ENCODE assay signal across 8 cellular contexts in the genomic region with DNA sequence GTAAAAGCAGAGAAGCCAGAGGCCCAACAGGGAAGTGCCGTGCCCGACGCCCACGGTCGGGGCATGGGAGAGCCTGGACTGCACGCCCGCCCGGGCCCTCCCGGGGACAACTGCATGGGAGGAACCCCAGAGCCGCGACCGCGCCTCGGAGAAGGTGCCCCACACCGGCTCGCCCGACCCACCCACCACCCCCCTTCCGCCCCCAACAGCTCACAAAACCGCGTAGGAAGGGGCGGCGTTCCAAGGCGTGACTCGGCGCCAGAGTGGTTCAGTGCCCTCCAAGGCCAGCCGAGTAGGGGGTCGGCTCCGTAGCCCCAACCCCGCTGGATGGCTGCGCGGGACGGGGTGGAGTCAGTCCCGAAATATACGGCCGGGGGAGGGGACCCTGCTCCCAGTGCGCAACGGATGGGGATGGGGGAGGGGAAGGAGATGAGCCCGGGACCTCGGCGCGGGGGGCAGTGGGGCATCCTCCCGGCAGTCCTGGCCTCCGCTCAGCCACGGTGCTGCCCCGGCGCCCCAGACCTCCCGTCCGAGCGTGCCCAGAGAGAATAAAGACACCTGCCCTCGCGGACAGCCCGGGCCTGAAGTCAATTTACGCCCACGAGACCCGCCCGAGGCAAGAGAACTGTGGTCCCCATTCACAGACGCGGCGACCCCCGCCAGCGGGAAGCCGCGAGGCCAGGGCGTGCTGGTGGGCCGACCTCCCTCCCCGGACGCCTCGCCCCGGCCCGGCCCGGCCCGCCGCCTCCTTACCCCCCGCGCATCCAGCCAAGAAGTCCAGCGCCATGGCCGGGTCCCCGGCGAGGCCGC.
DNase-seq lines count a peak whose midpoint lies in the region; ATAC-seq and TF ChIP-seq lines count a peak whose summit lies in the region.

No MANE protein-coding gene starts in this region.

- H3K27me3 ChIP-seq in iPS-20b (ENCODE audit: insufficient read depth, low read length): peaks cover 12% of the 10 kb centered on the region; the same call in 1 of the 2 replicates

- no peak for ATAC-seq in HG03354 (IDR thresholded peaks at IDR 0.05; ENCODE audit: poor library complexity, severe bottlenecking, unreplicated experiment)

- H3K9ac ChIP-seq in iPS-20b (ENCODE audit: low read depth, low read length): peak overlapping the region; percentile 83

- peaks cover 9% of the 10 kb centered on the region; the same call in 1 of the 2 replicates for H3K36me3 ChIP-seq in iPS-20b (ENCODE audit: insufficient read depth, low read depth, low read length)

- peak overlapping the region; percentile 95 for H3K4me3 ChIP-seq in iPS-20b (ENCODE audit: low read length)

- H3K9me3 ChIP-seq in iPS-20b (ENCODE audit: insufficient read depth, low read depth, low read length): no peaks in the 10 kb centered on the region

- CTCF ChIA-PET in RWPE1 (lab: Yijun Ruan, JAX): interaction anchor here (1.2 to 1.7 kb wide), 3 partner anchors 21 to 72 kb away, joined by 4 to 7 read pairs (median 4); no protein-coding TSS in a partner anchor

- TF ChIP-seq CTCF in RWPE1 (conservative IDR thresholded peaks at IDR 0.05; ENCODE audit: low read depth): no peak

- peak overlapping the region; percentile 83 for H3K27ac ChIP-seq in RWPE1
- H3K27ac ChIP-seq in angular gyrus (ENCODE audit: low read depth, low read length): peak overlapping the region; percentile 52
- H3K27ac ChIP-seq in iPS-20b (ENCODE audit: low read length): peak overlapping the region; percentile 39

- peak; percentile 29 for DNase-seq in activated CD4-positive, alpha-beta T cell treated with anti-CD3 and anti-CD28 coated beads for 1 hour
- no peak for DNase-seq in activated CD4-positive, alpha-beta T cell treated with anti-CD3 and anti-CD28 coated beads, Interleukin-2, amount 50 U/mL, for 1 hour
- DNase-seq in RWPE1 (ENCODE audit: low spot score): no peak
- peak; percentile 34 for DNase-seq in stimulated activated CD4-positive, alpha-beta T cell treated with anti-CD3 and anti-CD28 coated beads, Interleukin-2, amount 100 ng/mL, for 4 hours (ENCODE audit: low read depth)
- DNase-seq in MV-4-11 (lab: John Stamatoyannopoulos, UW): no peak

- H3K4me1 ChIP-seq in iPS-20b (ENCODE audit: insufficient read depth, low read length): peaks cover 6% of the 10 kb centered on the region

- POLR2A ChIA-PET in RWPE1 (lab: Yijun Ruan, JAX; ENCODE audit: low non-redundant PET): no interaction called here

Comparison
In these comparisons a context has a peak if more than half of its experiments do, and no peak if none do; other contexts are left out.
1. DNase-seq: peak in activated CD4-positive, alpha-beta T cell treated with anti-CD3 and anti-CD28 coated beads for 1 hour (single experiment) and stimulated activated CD4-positive, alpha-beta T cell treated with anti-CD3 and anti-CD28 coated beads, Interleukin-2, amount 100 ng/mL, for 4 hours (single experiment); none in activated CD4-positive, alpha-beta T cell treated with anti-CD3 and anti-CD28 coated beads, Interleukin-2, amount 50 U/mL, for 1 hour (single experiment), RWPE1 (single experiment) and MV-4-11 (single experiment).
2. Peak in every context shown above with its lines, with median percentiles within 50 percentile points of each other: H3K27ac ChIP-seq.